16 cellular contexts compared by ENCODE assay signal in the genomic region with DNA sequence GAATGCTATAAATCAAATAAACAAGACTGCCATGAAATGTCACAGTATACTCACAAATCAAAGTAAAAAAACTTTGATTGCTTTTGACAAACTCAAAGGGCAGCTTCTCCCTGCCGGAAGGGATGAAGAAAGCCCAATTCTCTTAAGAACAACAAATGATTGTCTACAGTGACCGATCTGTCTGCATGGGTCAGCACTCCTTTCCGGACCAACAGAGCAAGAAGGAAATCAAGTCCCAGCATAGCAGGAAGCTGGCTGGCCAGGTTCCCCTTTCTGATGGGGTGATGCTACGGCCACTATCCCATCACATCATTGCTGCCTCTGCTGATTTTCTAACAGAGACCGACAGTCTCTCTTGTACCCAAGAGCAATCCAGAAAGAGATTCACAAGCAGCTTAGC. TPM values are rescaled to one million over a fixed set of nuclear protein-coding genes. Genes with fewer than 3 reads are reported as not detected.
A peak's percentile ranks its signal among the peaks of the same experiment; 100 is the strongest.
DNase-seq lines count a peak whose midpoint lies in the region; ATAC-seq, FAIRE-seq and TF ChIP-seq lines count a peak whose summit lies in the region.
"Had no signal": no experiment of that assay in that cellular context is flagged by ENCODE, and none has a peak within 500 bp of the region (broad histone marks: within the 10 kb centered on the region; RNA-seq: fewer than 3 reads in every experiment).

No MANE protein-coding gene starts in this region.

- H3K4me1 ChIP-seq in osteoblast (ENCODE audit: insufficient read depth, low read length): peaks cover 18% of the 10 kb centered on the region
- H3K4me1 ChIP-seq in kidney (ENCODE audit: control insufficient read depth in 1 of 2, insufficient read depth in 1 of 2, low read depth in 1 of 2, low read length in 2 of 2): peaks cover 4 to 8% of the 10 kb centered on the region in 2 donors

- H3K27me3 Mint-ChIP-seq in T-helper 17 cell: no peaks in the 10 kb centered on the region
- H3K27me3 Mint-ChIP-seq: activated CD8-positive, alpha-beta memory T cell treated with anti-CD3 and anti-CD28 coated beads, Interleukin-2, amount 10 ng/mL, durations not matched to agents 7 days and 5 days; naive thymus-derived CD4-positive, alpha-beta T cell had no signal

- no peaks in the 10 kb centered on the region for H3K36me3 Mint-ChIP-seq in T-helper 17 cell (ENCODE audit: low read depth)
- H3K36me3 Mint-ChIP-seq: activated CD8-positive, alpha-beta memory T cell treated with anti-CD3 and anti-CD28 coated beads, Interleukin-2, amount 10 ng/mL, durations not matched to agents 7 days and 5 days had no signal

- H3K36me3 ChIP-seq in osteoblast (ENCODE audit: insufficient read depth, low read length) (no peaks in the 10 kb centered on the region), kidney (ENCODE audit: control insufficient read depth in 1 of 2, insufficient read depth in 2 of 2, low read length in 2 of 2) (no peaks in the 10 kb centered on the region)

- intact Hi-C loops in left cardiac atrium (cut with DNase I): no loop called here
- intact Hi-C loops in kidney (cut with DNase I): no loop called here

- H3K4me1 Mint-ChIP-seq in T-helper 17 cell: peaks cover 5% of the 10 kb centered on the region
- H3K4me1 Mint-ChIP-seq: activated CD8-positive, alpha-beta memory T cell treated with anti-CD3 and anti-CD28 coated beads, Interleukin-2, amount 10 ng/mL, durations not matched to agents 7 days and 5 days had no signal

- H3K27ac ChIP-seq in osteoblast (ENCODE audit: low read depth, low read length): no peak overlapping the region
- no peak overlapping the region for H3K27ac ChIP-seq in kidney (ENCODE audit: low read depth in 2 of 2, low read length in 2 of 2)
- H3K27ac ChIP-seq: hepatocyte had no signal

- DNase-seq in AG10803 (ENCODE audit: low read depth): no peak
- DNase-seq in T-helper 17 cell: no peak
- peak; percentile 49 for DNase-seq in left cardiac atrium
- DNase-seq in osteoblast (ENCODE audit: insufficient read length, low spot score, missing footprints): peak; percentile 19
- DNase-seq in D721Med (ENCODE audit: insufficient read length, low spot score): no peak
- no peak for DNase-seq in stimulated activated CD4-positive, alpha-beta T cell treated with anti-CD3 and anti-CD28 coated beads, Interleukin-1b, Interleukin-23, amount 100 ng/mL, for 48 hours
- DNase-seq in kidney: no peak
- DNase-seq: activated CD8-positive, alpha-beta memory T cell treated with anti-CD3 and anti-CD28 coated beads, Interleukin-2, amount 10 ng/mL, durations not matched to agents 7 days and 5 days; EL; naive thymus-derived CD4-positive, alpha-beta T cell; NCI-H1436; NK-92 treated with Interleukin-12 subunit alpha and Interleukin-12 subunit beta, amount 100 ng/mL, for 24 hours; stimulated activated naive CD8-positive, alpha-beta T cell treated with anti-CD3 and anti-CD28 coated beads, Interleukin-15, Interleukin-2, amounts not matched to agents 100 U/mL and 50 U/mL, for 24 hours had no signal

- no peak overlapping the region for H2AFZ ChIP-seq in osteoblast (ENCODE audit: low read length)
- H2AFZ ChIP-seq: hepatocyte had no signal

- no peaks in the 10 kb centered on the region for H3K27me3 ChIP-seq in osteoblast (ENCODE audit: insufficient read depth, low read length)
- H3K27me3 ChIP-seq: hepatocyte had no signal

- no peaks in the 10 kb centered on the region for H4K20me1 ChIP-seq in osteoblast (ENCODE audit: insufficient read depth, low read length)

- no peak overlapping the region for H3K9ac ChIP-seq in kidney (ENCODE audit: low read length in 2 of 2)

- H3K4me3 ChIP-seq in AG10803 (ENCODE audit: low read length): 0 out of 2 replicates have a peak overlapping the region, but pooled peaks have one; percentile 0
- no peak overlapping the region for H3K4me3 ChIP-seq in osteoblast (ENCODE audit: insufficient read depth, low read length)
- H3K4me3 ChIP-seq in kidney (ENCODE audit: low read length in 2 of 2): peak overlapping the region in 1 of 2 donors; percentile 8
- H3K4me3 ChIP-seq: hepatocyte had no signal

- TF ChIP-seq CTCF in AG10803 (conservative IDR thresholded peaks at IDR 0.05; ENCODE audit: low read length) (no peak), osteoblast (IDR thresholded peaks at IDR 0.05; ENCODE audit: extremely low read depth, low read depth, low read length) (no peak), D721Med (IDR thresholded peaks at IDR 0.05; ENCODE audit: insufficient read depth, missing control alignments) (no peak), kidney (IDR thresholded peaks at IDR 0.05; ENCODE audit: borderline replicate concordance, extremely low read depth, insufficient read depth) (no peak)

- H3K79me2 ChIP-seq in osteoblast (ENCODE audit: insufficient read depth, low read length): no peaks in the 10 kb centered on the region
- H3K79me2 ChIP-seq: hepatocyte had no signal

- ATAC-seq in T-helper 17 cell: no peak
- peak; percentile 43 to 80 for ATAC-seq in left cardiac atrium
- ATAC-seq in HG03520 (IDR thresholded peaks at IDR 0.05; ENCODE audit: unreplicated experiment): no peak
- ATAC-seq: activated CD8-positive, alpha-beta memory T cell treated with anti-CD3 and anti-CD28 coated beads, Interleukin-2, amount 10 ng/mL, durations not matched to agents 7 days and 5 days; naive thymus-derived CD4-positive, alpha-beta T cell; stimulated activated naive CD8-positive, alpha-beta T cell treated with anti-CD3 and anti-CD28 coated beads, Interleukin-15, Interleukin-2, amounts not matched to agents 100 U/mL and 50 U/mL, for 24 hours had no signal

- H3K4me3 Mint-ChIP-seq in T-helper 17 cell: no peak overlapping the region
- H3K4me3 Mint-ChIP-seq: activated CD8-positive, alpha-beta memory T cell treated with anti-CD3 and anti-CD28 coated beads, Interleukin-2, amount 10 ng/mL, durations not matched to agents 7 days and 5 days; naive thymus-derived CD4-positive, alpha-beta T cell; T-helper 1 cell treated with Interleukin-12 subunit alpha and Interleukin-12 subunit beta and Interleukin-4 antibody, amounts not matched to agents 30 μg/mL and 1 μg/mL, for 36 hours had no signal

- no peak overlapping the region for H3K4me2 ChIP-seq in osteoblast (ENCODE audit: insufficient read depth, low read length)

- FAIRE-seq in D721Med (lab: Jason Lieb, UNC): no peak
- no peak for FAIRE-seq in kidney (lab: Jason Lieb, UNC)

- peak overlapping the region; percentile 45 for H3K27ac Mint-ChIP-seq in T-helper 17 cell
- H3K27ac Mint-ChIP-seq: activated CD8-positive, alpha-beta memory T cell treated with anti-CD3 and anti-CD28 coated beads, Interleukin-2, amount 10 ng/mL, durations not matched to agents 7 days and 5 days; naive thymus-derived CD4-positive, alpha-beta T cell; T-helper 1 cell treated with Interleukin-12 subunit alpha and Interleukin-12 subunit beta and Interleukin-4 antibody, amounts not matched to agents 30 μg/mL and 1 μg/mL, for 36 hours had no signal

- H3K9me3 ChIP-seq in T-helper 17 cell (ENCODE audit: control insufficient read depth, low read length, poor library complexity, severe bottlenecking): no peaks in the 10 kb centered on the region
- H3K9me3 ChIP-seq in osteoblast (ENCODE audit: low read depth, low read length): no peaks in the 10 kb centered on the region
- H3K9me3 ChIP-seq in kidney (ENCODE audit: control insufficient read depth in 1 of 2, low read length in 2 of 2): no peaks in the 10 kb centered on the region

RNA-seq across cellular contexts. Expression of gene C1QTNF3, which starts 0.7 kb away (rescaled TPM):
- total RNA-seq in T-helper 17 cell (1 to 10 TPM; 4.3 to 8.5 TPM), left cardiac atrium (1 to 10 TPM; 2.4 to 2.5 TPM), osteoblast (2.2 and 2.4 TPM in 2 replicates), kidney (38.4 TPM)
- 6.3 TPM for polyA plus RNA-seq in kidney (ENCODE audit: insufficient read depth, low read depth, low replicate concordance)

RNA-seq across cellular contexts. Expression of gene AMACR, which starts 34.5 kb away (rescaled TPM):
- total RNA-seq in T-helper 17 cell (1 to 10 TPM; 2.0 to 3.0 TPM), left cardiac atrium (10 to 100 TPM in 1 of 2 donors, 1 to 10 TPM in 1; 7.3 to 10.3 TPM), osteoblast (15.2 and 15.3 TPM in 2 replicates), kidney (291 TPM)
- polyA plus RNA-seq in kidney (ENCODE audit: insufficient read depth, low read depth, low replicate concordance): 155 TPM

RNA-seq across cellular contexts. Expression of gene SLC45A2, which starts 57.8 kb away (rescaled TPM):
- total RNA-seq in T-helper 17 cell: not detected
- under 1 TPM; 0.15 to 0.16 TPM for total RNA-seq in left cardiac atrium
- total RNA-seq in osteoblast: 0.36 and 0.59 TPM in 2 replicates
- total RNA-seq in kidney: 0.22 TPM
- polyA plus RNA-seq in kidney (ENCODE audit: insufficient read depth, low read depth, low replicate concordance): 0.22 TPM
- polyA plus RNA-seq: naive thymus-derived CD4-positive, alpha-beta T cell had no signal

Comparison
In these comparisons a context has a peak if more than half of its experiments do, and no peak if none do; other contexts are left out.
1. DNase-seq: peak in left cardiac atrium (single experiment) and osteoblast (single experiment); none in AG10803 (single experiment), T-helper 17 cell (0 of 3), D721Med (single experiment), stimulated activated CD4-positive, alpha-beta T cell treated with anti-CD3 and anti-CD28 coated beads, Interleukin-1b, Interleukin-23, amount 100 ng/mL, for 48 hours (single experiment) and kidney (single experiment).
2. ATAC-seq: peak in left cardiac atrium (2 of 2); none in T-helper 17 cell (single experiment) and HG03520 (single experiment).
3. RNA of gene AMACR, which starts 34.5 kb away (total RNA-seq): 291 TPM in kidney (single experiment); 15.2 to 15.3 TPM in osteoblast, 7.3 to 10.3 TPM in left cardiac atrium and 2.0 to 3.0 TPM in T-helper 17 cell; every median in the first group is over 10 times any median in the second.